ENCODE assay signal across 22 cellular contexts in genomic region chr10:104057717-104058116, GRCh38. TPM values are rescaled to one million over a fixed set of nuclear protein-coding genes. Genes with fewer than 3 reads are reported as not detected.
"Had no signal": no experiment of that assay in that cellular context is flagged by ENCODE, and none has a peak within 500 bp of the region (broad histone marks: within the 10 kb centered on the region; RNA-seq: fewer than 3 reads in every experiment).

No MANE protein-coding gene starts in this region.

- H3K9me3 ChIP-seq: gastroesophageal sphincter, transverse colon, uterus had no signal

- H3K27ac Mint-ChIP-seq: activated CD8-positive, alpha-beta T cell treated with anti-CD3 and anti-CD28 coated beads, Interleukin-2, amount 10 ng/mL, durations not matched to agents 7 days and 5 days; activated naive CD4-positive, alpha-beta T cell treated with anti-CD3 and anti-CD28 coated beads, Interleukin-2, amount 50 U/mL, for 72 hours; memory B cell; stimulated activated naive B cell treated with anti-CD40 and anti-IgM and Interleukin-4, amounts not matched to agents 10 μg/mL and 1 μg/mL and 100 μg/mL, for 72 hours had no signal

- H3K27me3 Mint-ChIP-seq: stimulated activated naive B cell treated with anti-CD40 and anti-IgM and Interleukin-4, amounts not matched to agents 10 μg/mL and 1 μg/mL and 100 μg/mL, for 72 hours had no signal

- H3K4me3 Mint-ChIP-seq: activated CD8-positive, alpha-beta T cell treated with anti-CD3 and anti-CD28 coated beads, Interleukin-2, amount 10 ng/mL, durations not matched to agents 7 days and 5 days; memory B cell; stimulated activated naive B cell treated with anti-CD40 and anti-IgM and Interleukin-4, amounts not matched to agents 10 μg/mL and 1 μg/mL and 100 μg/mL, for 72 hours had no signal

- DNase-seq: activated CD4-positive, alpha-beta T cell treated with anti-CD3 and anti-CD28 coated beads for 1 hour; activated CD4-positive, alpha-beta T cell treated with anti-CD3 and anti-CD28 coated beads, Interleukin-2, amount 50 U/mL, for 1 hour; activated CD8-positive, alpha-beta T cell treated with anti-CD3 and anti-CD28 coated beads, Interleukin-2, amount 10 ng/mL, durations not matched to agents 7 days and 5 days; activated T-cell treated with anti-CD3 and anti-CD28 coated beads, Interleukin-2, amount 50 U/mL, for 1 hour; aorta; brain microvascular endothelial cell; caudate nucleus; head of caudate nucleus; hypothalamus; left colon; stimulated activated CD4-positive, alpha-beta T cell treated with anti-CD3 and anti-CD28 coated beads, Interleukin-2, amount 100 ng/mL, for 48 hours; stimulated activated CD8-positive, alpha-beta memory T cell treated with anti-CD3 and anti-CD28 coated beads, Interleukin-4, amount 100 ng/mL, for 48 hours; stimulated activated naive B cell treated with anti-CD40 and anti-IgM and Interleukin-4, amounts not matched to agents 10 μg/mL and 1 μg/mL and 100 μg/mL, for 72 hours; transverse colon; uterus had no signal

- H3K4me1 ChIP-seq: gastroesophageal sphincter, uterus had no signal

- H3K4me3 ChIP-seq: gastroesophageal sphincter, transverse colon, uterus had no signal

- H3K9me3 Mint-ChIP-seq: activated naive CD4-positive, alpha-beta T cell treated with anti-CD3 and anti-CD28 coated beads, Interleukin-2, amount 50 U/mL, for 72 hours; memory B cell; stimulated activated naive B cell treated with anti-CD40 and anti-IgM and Interleukin-4, amounts not matched to agents 10 μg/mL and 1 μg/mL and 100 μg/mL, for 72 hours had no signal

- H3K27me3 ChIP-seq: brain microvascular endothelial cell, gastroesophageal sphincter, transverse colon, uterus had no signal

- H3K27ac ChIP-seq: brain microvascular endothelial cell, epithelial cell of prostate, gastroesophageal sphincter, transverse colon, uterus had no signal

- H3K36me3 Mint-ChIP-seq: activated naive CD4-positive, alpha-beta T cell treated with anti-CD3 and anti-CD28 coated beads, Interleukin-2, amount 50 U/mL, for 72 hours; memory B cell; stimulated activated naive B cell treated with anti-CD40 and anti-IgM and Interleukin-4, amounts not matched to agents 10 μg/mL and 1 μg/mL and 100 μg/mL, for 72 hours had no signal

- H3K4me1 Mint-ChIP-seq: stimulated activated naive B cell treated with anti-CD40 and anti-IgM and Interleukin-4, amounts not matched to agents 10 μg/mL and 1 μg/mL and 100 μg/mL, for 72 hours had no signal

- H3K36me3 ChIP-seq: brain microvascular endothelial cell, gastroesophageal sphincter, transverse colon, uterus had no signal

- ATAC-seq: activated CD8-positive, alpha-beta T cell treated with anti-CD3 and anti-CD28 coated beads, Interleukin-2, amount 10 ng/mL, durations not matched to agents 7 days and 5 days; activated naive CD4-positive, alpha-beta T cell treated with anti-CD3 and anti-CD28 coated beads, Interleukin-2, amount 50 U/mL, for 72 hours; gastroesophageal sphincter; left colon; stimulated activated naive B cell treated with anti-CD40 and anti-IgM and Interleukin-4, amounts not matched to agents 10 μg/mL and 1 μg/mL and 100 μg/mL, for 72 hours had no signal

RNA-seq across cellular contexts. Expression of gene COL17A1, which starts 28.0 kb away (rescaled TPM):
- total RNA-seq: activated CD8-positive, alpha-beta T cell treated with anti-CD3 and anti-CD28 coated beads, Interleukin-2, amount 10 ng/mL, durations not matched to agents 7 days and 5 days; activated naive CD4-positive, alpha-beta T cell treated with anti-CD3 and anti-CD28 coated beads, Interleukin-2, amount 50 U/mL, for 72 hours; mononuclear cell; T-helper 2 cell treated with Interferon-gamma antibody and Interleukin-4, amounts not matched to agents 100 ng/mL and 5 ng/mL, for 36 hours had no signal
- polyA plus RNA-seq: neural cell had no signal
